Comparison of ENCODE assay signal across 15 cellular contexts in genomic region chr4:22487333-22487732, GRCh38.
"Had no signal": no experiment of that assay in that cellular context is flagged by ENCODE, and none has a peak within 500 bp of the region (broad histone marks: within the 10 kb centered on the region; RNA-seq: fewer than 3 reads in every experiment).

No MANE protein-coding gene starts in this region.

- H3K36me3 Mint-ChIP-seq: stimulated activated effector memory CD8-positive, alpha-beta T cell treated with anti-CD3 and anti-CD28 coated beads, Interleukin-12 subunit alpha, Interleukin-12 subunit beta, amount 100 ng/mL, for 72 hours had no signal

- FAIRE-seq: islet of Langerhans had no signal

- H3K9me3 Mint-ChIP-seq: T-helper 2 cell treated with Interferon-gamma antibody and Interleukin-4, amounts not matched to agents 5 μg/mL and 100 μg/mL, for 36 hours had no signal

- H3K4me1 Mint-ChIP-seq: stimulated activated effector memory CD8-positive, alpha-beta T cell treated with anti-CD3 and anti-CD28 coated beads, Interleukin-12 subunit alpha, Interleukin-12 subunit beta, amount 100 ng/mL, for 72 hours had no signal

- ATAC-seq: activated CD4-positive, CD25-positive, alpha-beta regulatory T cell treated with anti-CD3 and anti-CD28 coated beads, Interleukin-2, amount 50 U/mL, for 24 hours; activated naive CD4-positive, alpha-beta T cell treated with anti-CD3 and anti-CD28 coated beads, Interleukin-2, amount 50 U/mL, for 72 hours; activated T-cell treated with anti-CD3 and anti-CD28 coated beads, Interleukin-2, amount 50 U/mL, for 4 hours; stimulated activated effector memory CD8-positive, alpha-beta T cell treated with anti-CD3 and anti-CD28 coated beads, Interleukin-12 subunit alpha, Interleukin-12 subunit beta, amount 100 ng/mL, for 72 hours had no signal

- H3K27ac Mint-ChIP-seq: activated naive CD4-positive, alpha-beta T cell treated with anti-CD3 and anti-CD28 coated beads, Interleukin-2, amount 50 U/mL, for 72 hours; stimulated activated effector memory CD8-positive, alpha-beta T cell treated with anti-CD3 and anti-CD28 coated beads, Interleukin-12 subunit alpha, Interleukin-12 subunit beta, amount 100 ng/mL, for 72 hours; T-helper 2 cell treated with Interferon-gamma antibody and Interleukin-4, amounts not matched to agents 5 μg/mL and 100 μg/mL, for 36 hours had no signal

- H3K36me3 ChIP-seq: thyroid gland, uterus had no signal

- H3K27me3 ChIP-seq: thyroid gland, uterus had no signal

- DNase-seq: activated CD4-positive, alpha-beta T cell treated with anti-CD3 and anti-CD28 coated beads, Interleukin-2, amount 50 U/mL, for 48 hours; activated effector memory CD4-positive, alpha-beta T cell treated with anti-CD3 and anti-CD28 coated beads, Interleukin-2, amount 50 U/mL, for 16 hours; activated T-cell treated with anti-CD3 and anti-CD28 coated beads, Interleukin-2, amount 50 U/mL, for 4 hours; amygdala; cerebellar nuclear complex; dermis blood vessel endothelial cell; head of caudate nucleus; thyroid gland; uterus had no signal

- H3K4me3 Mint-ChIP-seq: activated T-cell treated with anti-CD3 and anti-CD28 coated beads, Interleukin-2, amount 50 U/mL, for 4 hours; brain; stimulated activated effector memory CD8-positive, alpha-beta T cell treated with anti-CD3 and anti-CD28 coated beads, Interleukin-12 subunit alpha, Interleukin-12 subunit beta, amount 100 ng/mL, for 72 hours; T-helper 2 cell treated with Interferon-gamma antibody and Interleukin-4, amounts not matched to agents 5 μg/mL and 100 μg/mL, for 36 hours had no signal

- H3K27me3 Mint-ChIP-seq: brain had no signal

- H3K4me3 ChIP-seq: thyroid gland, uterus had no signal
